Comparison of ENCODE assay signal across 9 cellular contexts in genomic region chr17:44222112-44222869, GRCh38. TPM values are rescaled to one million over a fixed set of nuclear protein-coding genes. Genes with fewer than 3 reads are reported as not detected.
DNase-seq lines count a peak whose midpoint lies in the region; ATAC-seq and TF ChIP-seq lines count a peak whose summit lies in the region.
"Had no signal": no experiment of that assay in that cellular context is flagged by ENCODE, and none has a peak within 500 bp of the region (broad histone marks: within the 10 kb centered on the region; RNA-seq: fewer than 3 reads in every experiment).

No MANE protein-coding gene starts in this region.

- H3K9me3 ChIP-seq in iPS-15b (ENCODE audit: control insufficient read depth, insufficient read depth, low read length): no peaks in the 10 kb centered on the region

- in situ Hi-C loops in T47D (cut with HindIII; ENCODE audit: low pct_unique_long_range_greater_than_20kb, low sequenced_read_pairs): no loop called here

- H3K27me3 ChIP-seq in iPS-15b (ENCODE audit: control insufficient read depth, insufficient read depth, low read length) (no peaks in the 10 kb centered on the region), rectal smooth muscle tissue (ENCODE audit: control insufficient read depth, insufficient read depth, low read length) (no peaks in the 10 kb centered on the region)

- peak overlapping the region; percentile 95 for H3K27ac ChIP-seq in rectal smooth muscle tissue (ENCODE audit: low read depth, low read length)

- TF ChIP-seq POLR2A in NB4 (IDR thresholded peaks at IDR 0.05; ENCODE audit: extremely low read depth, insufficient read length): no peak

- DNase-seq in GF-D8 (lab: John Stamatoyannopoulos, UW) (peak; percentile 3), NB4 (ENCODE audit: low read depth) (peak; percentile 72), T47D (ENCODE audit: low read depth in 1 of 2, low spot score in 1 of 2) (peak; percentile 84), GOT3 (lab: John Stamatoyannopoulos, UW) (no peak)

- no peak for TF ChIP-seq CTCF in NB4 (IDR thresholded peaks at IDR 0.05; ENCODE audit: low read depth, low read length)

- no peaks in the 10 kb centered on the region for H3K36me3 ChIP-seq in iPS-15b (ENCODE audit: control insufficient read depth, insufficient read depth, low read length)
- no peaks in the 10 kb centered on the region for H3K36me3 ChIP-seq in rectal smooth muscle tissue (ENCODE audit: control insufficient read depth, insufficient read depth, low read length)

- H3K9ac ChIP-seq in iPS-15b (ENCODE audit: low read depth, low read length) (no peak overlapping the region), rectal smooth muscle tissue (ENCODE audit: low read length) (peak overlapping the region; percentile 70)

- H3K4me1 ChIP-seq in iPS-15b (ENCODE audit: control insufficient read depth, insufficient read depth, low read length) (peaks cover 6% of the 10 kb centered on the region), rectal smooth muscle tissue (ENCODE audit: control insufficient read depth, insufficient read depth, low read length) (peaks cover 18% of the 10 kb centered on the region)

- peak; percentile 63 for ATAC-seq in SK-N-SH treated with all-trans-retinoic acid at 6 μM for 48 hours
- ATAC-seq in esophagus mucosa: no peak

- peak overlapping the region; percentile 59 for H3K4me3 ChIP-seq in NB4 (ENCODE audit: low read depth, low read length)
- H3K4me3 ChIP-seq in iPS-15b (ENCODE audit: low read depth, low read length): peak overlapping the region; percentile 79
- H3K4me3 ChIP-seq in rectal smooth muscle tissue (ENCODE audit: low read length): peak overlapping the region; percentile 88

TF ChIP-seq in SK-N-SH treated with all-trans-retinoic acid at 6 μM for 48 hours, 23 proteins besides CTCF, POLR2A, EP300 and RAD21:
- no peak for TF ChIP-seq CSDC2 (CRISPR knock-in tag; IDR thresholded peaks at IDR 0.05)
- TF ChIP-seq TSHZ2 (CRISPR knock-in tag; IDR thresholded peaks at IDR 0.05): 0 out of 2 replicates have a peak, but pooled peaks have one; percentile 30

RNA-seq across cellular contexts. Expression of gene UBTF, which starts 2.8 kb away (rescaled TPM):
- 60.7 TPM for total RNA-seq in esophagus mucosa

RNA-seq across cellular contexts. Expression of gene ATXN7L3, which starts 22.6 kb away (rescaled TPM):
- 61.6 TPM for total RNA-seq in esophagus mucosa

RNA-seq across cellular contexts. Expression of gene TMUB2, which starts 35.5 kb away (rescaled TPM):
- total RNA-seq in esophagus mucosa: 18.2 TPM

RNA-seq across cellular contexts. Expression of gene SLC4A1, which starts 45.6 kb away (rescaled TPM):
- not detected for total RNA-seq in esophagus mucosa
- total RNA-seq: glomerular endothelial cell had no signal

RNA-seq across cellular contexts. Expression of gene ASB16, which starts 51.8 kb away (rescaled TPM):
- total RNA-seq in esophagus mucosa: not detected
